ENCODE assay signal across 8 cellular contexts in genomic region chr1:43531453-43531905, GRCh38. TPM values are rescaled to one million over a fixed set of nuclear protein-coding genes. Genes with fewer than 3 reads are reported as not detected.
DNase-seq lines count a peak whose midpoint lies in the region; ATAC-seq, FAIRE-seq and TF ChIP-seq lines count a peak whose summit lies in the region.

No MANE protein-coding gene starts in this region.

- no peaks in the 10 kb centered on the region for H3K9me3 ChIP-seq in DND-41 (ENCODE audit: insufficient read depth, low read length, severe bottlenecking)
- no peaks in the 10 kb centered on the region for H3K9me3 ChIP-seq in K562 (replicated peaks; ENCODE audit: control insufficient read depth, insufficient read depth, low read depth, low read length)
- H3K9me3 ChIP-seq in subcutaneous abdominal adipose tissue (ENCODE audit: control insufficient read depth in 5 of 5, low read length in 5 of 5), result no peaks in the 10 kb centered on the region

- peak overlapping the region in 1 of 2 experiments; percentile 50; a peak in 2 of 4 replicates for H3K4me3 ChIP-seq in DND-41 (ENCODE audit: low read depth in 1 of 2, low read length in 2 of 2)
- peak overlapping the region; percentile 25; the same call in 1 of the 2 replicates for H3K4me3 ChIP-seq in K562
- H3K4me3 ChIP-seq in kidney epithelial cell (ENCODE audit: low read depth, low read length), result peak overlapping the region; percentile 84
- peak overlapping the region; percentile 68 to 85 (median 76) for H3K4me3 ChIP-seq in subcutaneous abdominal adipose tissue (ENCODE audit: low read depth in 1 of 5, low read length in 5 of 5)

- ATAC-seq in DND-41 (ENCODE audit: insufficient read depth, low read depth) (peak; percentile 62), K562 (peak; percentile 14; the same call in 2 of the 3 replicates), GM19395 (IDR thresholded peaks at IDR 0.05; ENCODE audit: unreplicated experiment) (no peak)

- WGBS in K562 (ENCODE audit: insufficient coverage, low coverage, missing lambda C conversion rate), result 2% methylated on average over 42 of the region's 63 CpGs

- H3K27ac ChIP-seq in DND-41 (ENCODE audit: low read length), result no peak overlapping the region
- no peak overlapping the region for H3K27ac ChIP-seq in K562 (ENCODE audit: extremely low read depth, low read depth, low read length)
- H3K27ac ChIP-seq in subcutaneous abdominal adipose tissue (ENCODE audit: low read depth, low read length), result peak overlapping the region; percentile 76

- H3K36me3 ChIP-seq in DND-41 (ENCODE audit: insufficient read depth, low read length) (no peaks in the 10 kb centered on the region), K562 (ENCODE audit: control insufficient read depth, insufficient read depth, low read length) (no peaks in the 10 kb centered on the region), kidney epithelial cell (ENCODE audit: control insufficient read depth, insufficient read depth, low read length) (no peaks in the 10 kb centered on the region), subcutaneous abdominal adipose tissue (ENCODE audit: control insufficient read depth in 5 of 5, insufficient read depth in 5 of 5, low read length in 5 of 5) (no peaks in the 10 kb centered on the region)

- H3K79me2 ChIP-seq in DND-41 (ENCODE audit: insufficient read depth, low read length), result no peaks in the 10 kb centered on the region
- H3K79me2 ChIP-seq in K562 (ENCODE audit: control insufficient read depth, insufficient read depth, low read length), result no peaks in the 10 kb centered on the region

- H3K4me1 ChIP-seq in DND-41 (ENCODE audit: insufficient read depth, low read length) (peaks cover 13% of the 10 kb centered on the region), K562 (replicated peaks in 1 of 2; ENCODE audit: control insufficient read depth in 2 of 2, insufficient read depth in 2 of 2, low read length in 2 of 2) (peaks cover 2 to 16% of the 10 kb centered on the region in 2 experiments; a peak in 3 of 5 replicates), subcutaneous abdominal adipose tissue (ENCODE audit: control insufficient read depth in 5 of 5, insufficient read depth in 5 of 5, low read length in 5 of 5) (peaks cover 0 to 62% (median 46%) of the 10 kb centered on the region in 5 donors)

- H3K27me3 ChIP-seq in DND-41 (ENCODE audit: insufficient read depth, low read length, poor library complexity) (peaks cover 39% of the 10 kb centered on the region), K562 (ENCODE audit: control insufficient read depth in 2 of 2, insufficient read depth in 2 of 2, low read length in 2 of 2) (peaks cover 27 to 48% of the 10 kb centered on the region in 2 experiments; a peak in 4 of 5 replicates), kidney epithelial cell (ENCODE audit: control insufficient read depth, insufficient read depth, low read length) (no peaks in the 10 kb centered on the region), subcutaneous abdominal adipose tissue (ENCODE audit: control insufficient read depth in 5 of 5, insufficient read depth in 4 of 5, low read length in 5 of 5) (peaks cover 0 to 8% (median 0%) of the 10 kb centered on the region in 5 donors)

- POLR2A ChIA-PET in K562 (lab: Yijun Ruan, JAX), result no interaction called here

- H3K4me2 ChIP-seq in DND-41 (ENCODE audit: insufficient read depth, low read length) (peak overlapping the region; percentile 59), K562 (ENCODE audit: insufficient read depth, low read length) (peak overlapping the region; percentile 51)

- no TSS peak for BruUV-seq in K562 (replicated peaks; lab: Mats Ljungman, UMichigan)

- H3K9ac ChIP-seq in DND-41 (ENCODE audit: low read depth, low read length) (peak overlapping the region; percentile 43), K562 (ENCODE audit: insufficient read depth in 1 of 2, low read depth in 2 of 2, low read length in 2 of 2) (peak overlapping the region in 1 of 2 experiments; percentile 78; a peak in 2 of 4 replicates), subcutaneous abdominal adipose tissue (ENCODE audit: low read length in 5 of 5) (peak overlapping the region in 4 of 5 donors; percentile 33 to 82 (median 50))

- peak; percentile 49 for DNase-seq in DND-41
- DNase-seq in KBM-7, result peak; percentile 30
- peak in 3 of 4 experiments; percentile 54 to 85 (median 83) for DNase-seq in K562 (ENCODE audit: extremely low read depth in 1 of 4, low spot score in 3 of 4)
- no peak for DNase-seq in kidney epithelial cell (ENCODE audit: low read depth)
- no peak for DNase-seq in cerebellar nuclear complex (lab: John Stamatoyannopoulos, UW)
- no peak for DNase-seq in HUDEP-2 (lab: John Stamatoyannopoulos, UW; ENCODE audit: unreplicated experiment in 76 of 76)

- intact Hi-C loops in K562 (cut with micrococcal nuclease), result no loop called here

- CTCF ChIA-PET in K562 (lab: Yijun Ruan, JAX; ENCODE audit: low intra/inter-chr PET ratio), result interaction anchor here (5.5 kb wide), 1 partner anchor 403 kb away, joined by 56 read pairs; the partner anchor contains the start of gene ARTN

- TF ChIP-seq CTCF in DND-41 (IDR thresholded peaks at IDR 0.05; ENCODE audit: borderline replicate concordance, extremely low read depth, low read length, poor library complexity, severe bottlenecking), result peak; percentile 18
- no peak for TF ChIP-seq CTCF in K562 (IDR thresholded peaks at IDR 0.05 in 2 of 3, conservative IDR thresholded peaks at IDR 0.05 in 1 of 3; ENCODE audit: insufficient read depth in 2 of 3, low read depth in 1 of 3, low read length in 3 of 3)
- TF ChIP-seq CTCF in kidney epithelial cell (IDR thresholded peaks at IDR 0.05; ENCODE audit: insufficient read depth, low read length, poor library complexity, severe bottlenecking), result no peak

- H2AFZ ChIP-seq in DND-41 (ENCODE audit: low read depth, low read length), result peak overlapping the region; percentile 53
- 0 out of 2 replicates have a peak overlapping the region, but pooled peaks have one; percentile 15 for H2AFZ ChIP-seq in K562 (ENCODE audit: low read depth, low read length)

- H4K20me1 ChIP-seq in DND-41 (ENCODE audit: insufficient read depth, low read length) (peaks cover 3% of the 10 kb centered on the region; the same call in 1 of the 2 replicates), K562 (replicated peaks; ENCODE audit: control insufficient read depth, insufficient read depth, low read length) (peaks cover 39% of the 10 kb centered on the region; the same call in 1 of the 2 replicates)

- no peak for TF ChIP-seq EP300 in K562 (IDR thresholded peaks at IDR 0.05; ENCODE audit: low read length)

- TF ChIP-seq POLR2A in K562 (conservative IDR thresholded peaks at IDR 0.05), result no peak

- in situ Hi-C loops in KBM-7 (cut with MboI; ENCODE audit: low pct_unique_long_range_greater_than_20kb, low sequenced_read_pairs) (no loop called here), K562 (cut with MboI) (no loop called here)

- FAIRE-seq in K562 (lab: Jason Lieb, UNC), result no peak

- TF ChIP-seq RAD21 in K562 (CRISPR knock-in tag; conservative IDR thresholded peaks at IDR 0.05 in 1 of 2, IDR thresholded peaks at IDR 0.05 in 1 of 2), result no peak

- no peaks in the 10 kb centered on the region for H3K9me1 ChIP-seq in K562 (ENCODE audit: control insufficient read depth, insufficient read depth, low read length)

TF ChIP-seq in K562, 482 proteins besides CTCF, POLR2A, EP300 and RAD21 (continues in another document):
- TF ChIP-seq ZSCAN32 (CRISPR knock-in tag; IDR thresholded peaks at IDR 0.05) (no peak), GTF3C2 (IDR thresholded peaks at IDR 0.05; ENCODE audit: borderline replicate concordance, extremely low read depth, insufficient read length) (no peak), PHF21A (IDR thresholded peaks at IDR 0.05; ENCODE audit: borderline replicate concordance, low read depth) (no peak), CXXC5 (CRISPR knock-in tag; IDR thresholded peaks at IDR 0.05) (peak; percentile 59), CREB1 (IDR thresholded peaks at IDR 0.05) (no peak), CREB1 (CRISPR knock-in tag; IDR thresholded peaks at IDR 0.05) (no peak), NR1H2 (CRISPR knock-in tag; IDR thresholded peaks at IDR 0.05) (no peak)

RNA-seq across cellular contexts. Expression of gene PTPRF, which starts 0.8 kb away (rescaled TPM):
- 17.5 and 46.4 TPM in 2 replicates for total RNA-seq in K562 (2011; cell fraction: chromatin; rRNA removed; ENCODE audit: low replicate concordance)
- total RNA-seq in K562 (2011; cell fraction: nucleolus; rRNA removed), result 18.8 and 22.8 TPM in 2 replicates
- 14.9 and 27.1 TPM in 2 replicates for total RNA-seq in K562 (2011; cell fraction: nucleoplasm; rRNA removed)
- 1.1 and 1.5 TPM in 2 replicates for total RNA-seq in K562 (2014; rRNA removed)
- 0.41 and 1.1 TPM in 2 replicates for total RNA-seq in K562 (2014; rRNA removed; fragmentation: Illumina TruSeq; extraction: Trizol)
- 0.08 and 0.51 TPM in 2 replicates for total RNA-seq in K562 (2015; rRNA removed; fragmentation: Illumina TruSeq; extraction: Trizol)
- 3.3 and 4.2 TPM in 2 replicates for total RNA-seq in K562 (2021)
- polyA plus RNA-seq in K562 (2011; rRNA removed), result 4.3 and 12.0 TPM in 2 replicates
- polyA plus RNA-seq in K562 (2011; cell fraction: cytosol; rRNA removed), result 5.1 and 6.0 TPM in 2 replicates
- 13.9 and 24.1 TPM in 2 replicates for polyA plus RNA-seq in K562 (2011; cell fraction: nucleus; rRNA removed)
- 0.86 and 1.5 TPM in 2 replicates for polyA plus RNA-seq in K562 (2012)
- 1.1 and 1.4 TPM in 2 replicates for polyA plus RNA-seq in K562 (2014; fragmentation: Illumina TruSeq; extraction: Trizol)
- under 1 TPM; 0.13 to 0.20 TPM for polyA plus RNA-seq in K562 (2014; fragmentation: Nextera tagmentation; extraction: Ambion mirVana)
- polyA plus RNA-seq in K562 (2014; rRNA removed), result 0.90 and 1.2 TPM in 2 replicates
- polyA minus RNA-seq in K562 (2011; rRNA and poly(A)+ RNA removed), result 8.6 and 12.7 TPM in 2 replicates
- polyA minus RNA-seq in K562 (2011; cell fraction: cytosol; rRNA and poly(A)+ RNA removed), result 5.7 and 22.0 TPM in 2 replicates
- 5.0 and 8.4 TPM in 2 replicates for polyA minus RNA-seq in K562 (2011; cell fraction: nucleus; rRNA and poly(A)+ RNA removed)
- 297 and 346 TPM in 2 replicates for total RNA-seq in kidney epithelial cell

Comparison
In these comparisons a context has a peak if more than half of its experiments do, and no peak if none do; other contexts are left out.
1. DNase-seq: peak in DND-41 (single experiment), KBM-7 (single experiment) and K562 (3 of 4); none in kidney epithelial cell (single experiment), cerebellar nuclear complex (0 of 2) and HUDEP-2 (0 of 76).